In the genomic region with DNA sequence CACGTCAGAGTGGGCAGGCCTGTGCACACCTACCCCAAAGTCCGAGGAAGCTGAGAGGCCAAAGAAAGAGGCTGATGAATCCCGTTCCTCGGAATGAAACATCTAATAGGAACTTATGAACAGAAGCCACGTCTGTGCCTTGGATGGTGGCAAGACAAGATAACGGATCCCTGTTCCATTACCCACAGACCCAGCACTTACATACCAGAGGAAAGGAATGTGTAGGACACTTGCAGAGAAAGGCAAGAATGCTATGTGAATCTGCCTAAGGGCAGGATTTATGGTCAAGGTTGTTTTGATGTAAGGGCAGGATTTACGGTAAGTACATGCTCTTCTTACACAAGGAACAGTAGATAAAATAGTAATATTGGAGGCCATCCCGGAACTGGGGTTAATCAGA, we compare ENCODE assay signal across 18 cellular contexts.
"Had no signal": no experiment of that assay in that cellular context is flagged by ENCODE, and none has a peak within 500 bp of the region (broad histone marks: within the 10 kb centered on the region; RNA-seq: fewer than 3 reads in every experiment).

No MANE protein-coding gene starts in this region.

- H3K9ac ChIP-seq: neural progenitor cell had no signal

- H3K4me1 ChIP-seq: esophagus muscularis mucosa, gastrocnemius medialis, heart left ventricle, neural progenitor cell had no signal

- H3K4me3 ChIP-seq: coronary artery, esophagus muscularis mucosa, gastrocnemius medialis, heart left ventricle, neural progenitor cell, smooth muscle cell had no signal

- DNase-seq: activated CD4-positive, alpha-beta memory T cell treated with anti-CD3 and anti-CD28 coated beads for 36 hours; activated CD4-positive, alpha-beta T cell treated with anti-CD3 and anti-CD28 coated beads for 48 hours; activated effector memory CD4-positive, alpha-beta T cell treated with Interleukin-2 at 50 U/mL for 16 hours; activated naive CD4-positive, alpha-beta T cell treated with anti-CD3 and anti-CD28 coated beads, Interleukin-2, amount 10 ng/mL, durations not matched to agents 7 days and 5 days; activated T-cell treated with anti-CD3 and anti-CD28 coated beads, Interleukin-2, amount 50 U/mL, for 48 hours; cerebellar nuclear complex; gastrocnemius medialis; heart left ventricle; left colon; naive thymus-derived CD4-positive, alpha-beta T cell; stimulated activated CD4-positive, alpha-beta T cell treated with anti-CD3 and anti-CD28 coated beads, Interleukin-15, amount 100 ng/mL, for 24 hours; stimulated activated CD4-positive, alpha-beta T cell treated with anti-CD3 and anti-CD28 coated beads, Interleukin-2, amount 100 ng/mL, for 48 hours; stimulated activated naive CD4-positive, alpha-beta T cell had no signal

- H2AFZ ChIP-seq: neural progenitor cell had no signal

- H3K36me3 ChIP-seq: esophagus muscularis mucosa, gastrocnemius medialis, heart left ventricle, neural progenitor cell had no signal

- H3K27ac ChIP-seq: coronary artery, esophagus muscularis mucosa, gastrocnemius medialis, heart left ventricle, neural progenitor cell had no signal

- H3K4me2 ChIP-seq: neural progenitor cell, smooth muscle cell had no signal

- ATAC-seq: gastrocnemius medialis; heart left ventricle; left colon; naive thymus-derived CD4-positive, alpha-beta T cell; sciatic nerve had no signal

- H3K9me3 ChIP-seq: esophagus muscularis mucosa, gastrocnemius medialis, heart left ventricle had no signal

- H3K27me3 ChIP-seq: esophagus muscularis mucosa, gastrocnemius medialis, heart left ventricle, neural progenitor cell had no signal
